ENCODE assay signal across 8 cellular contexts in the genomic region with DNA sequence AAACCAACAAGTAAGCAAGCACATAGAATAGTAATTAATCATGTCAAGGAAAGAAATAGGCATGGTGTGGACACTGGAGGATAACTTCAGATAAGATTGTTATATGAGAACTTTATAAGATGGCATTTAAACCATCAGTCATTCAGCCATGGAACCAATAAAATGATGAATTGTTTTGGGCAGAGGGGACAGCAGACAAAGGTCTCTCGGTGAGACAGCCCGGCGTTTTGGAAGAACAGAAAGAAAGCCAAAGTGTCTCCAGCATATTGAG. TPM values are rescaled to one million over a fixed set of nuclear protein-coding genes. Genes with fewer than 3 reads are reported as not detected.
DNase-seq lines count a peak whose midpoint lies in the region; ATAC-seq and TF ChIP-seq lines count a peak whose summit lies in the region.

No MANE protein-coding gene starts in this region.

- CTCF ChIA-PET in activated CD4-positive, alpha-beta memory T cell treated with anti-CD3 and anti-CD28 coated beads, Interleukin-2, amount 10 ng/mL, durations not matched to agents 7 days and 5 days (lab: Charles Lee) = interaction anchor here (1.0 to 4.1 kb wide), 10 partner anchors 14 to 252 kb away, joined by 3 to 27 read pairs (median 10); partner anchors contain the start of genes HERC5 and HERC6

- H3K4me1 Mint-ChIP-seq in activated CD4-positive, alpha-beta memory T cell treated with anti-CD3 and anti-CD28 coated beads, Interleukin-2, amount 10 ng/mL, durations not matched to agents 7 days and 5 days = peaks cover 46% of the 10 kb centered on the region

- TF ChIP-seq CTCF in HFF-Myc (IDR thresholded peaks at IDR 0.05; ENCODE audit: low read depth, low read length, missing control alignments) (no peak), spleen (IDR thresholded peaks at IDR 0.05 in 8 of 11, conservative IDR thresholded peaks at IDR 0.05 in 3 of 11) (no peak)

- WGBS in spleen, 5 donors = 29 to 47% (median 40%) methylated on average over 3 of the region's 3 CpGs

- peak overlapping the region; percentile 44 to 100 (median 98) for H3K27ac ChIP-seq in spleen

- POLR2A ChIA-PET in activated CD4-positive, alpha-beta memory T cell treated with anti-CD3 and anti-CD28 coated beads, Interleukin-2, amount 10 ng/mL, durations not matched to agents 7 days and 5 days (lab: Charles Lee) = interaction anchor here (0.9 to 6.4 kb wide), 24 partner anchors 9 to 1065 kb away, joined by 3 to 113 read pairs (median 9); partner anchors contain the start of genes HERC3, HERC5, HERC6 and PYURF

- peaks cover 1% of the 10 kb centered on the region for H3K27me3 Mint-ChIP-seq in activated CD4-positive, alpha-beta memory T cell treated with anti-CD3 and anti-CD28 coated beads, Interleukin-2, amount 10 ng/mL, durations not matched to agents 7 days and 5 days

- peaks cover 4% of the 10 kb centered on the region for H3K4me1 ChIP-seq in iPS-15b (ENCODE audit: control insufficient read depth, insufficient read depth, low read length)
- H3K4me1 ChIP-seq in spleen = peaks cover 9 to 48% (median 37%) of the 10 kb centered on the region in 6 donors

- peak overlapping the region; percentile 96 for H3K4me3 Mint-ChIP-seq in activated CD4-positive, alpha-beta memory T cell treated with anti-CD3 and anti-CD28 coated beads, Interleukin-2, amount 10 ng/mL, durations not matched to agents 7 days and 5 days

- peak overlapping the region; percentile 71 for H3K4me3 ChIP-seq in HFF-Myc (replicated peaks; ENCODE audit: low read depth, low read length)
- H3K4me3 ChIP-seq in iPS-15b (ENCODE audit: low read depth, low read length) = peak overlapping the region; percentile 76
- peak overlapping the region in 7 of 8 donors; percentile 53 to 85 (median 60) for H3K4me3 ChIP-seq in spleen

- peaks cover 36% of the 10 kb centered on the region for H3K36me3 Mint-ChIP-seq in activated CD4-positive, alpha-beta memory T cell treated with anti-CD3 and anti-CD28 coated beads, Interleukin-2, amount 10 ng/mL, durations not matched to agents 7 days and 5 days (ENCODE audit: low read depth)

- H3K9me3 ChIP-seq in iPS-15b (ENCODE audit: control insufficient read depth, insufficient read depth, low read length) = no peaks in the 10 kb centered on the region
- no peaks in the 10 kb centered on the region for H3K9me3 ChIP-seq in spleen

- H3K27me3 ChIP-seq in iPS-15b (ENCODE audit: control insufficient read depth, insufficient read depth, low read length) (peaks cover 20% of the 10 kb centered on the region), spleen (replicated peaks in 1 of 7) (no peaks in the 10 kb centered on the region)

- ATAC-seq in HG02759 (IDR thresholded peaks at IDR 0.05; ENCODE audit: unreplicated experiment) (no peak), GM19035 (IDR thresholded peaks at IDR 0.05; ENCODE audit: unreplicated experiment) (no peak)

- TF ChIP-seq POLR2A in spleen (IDR thresholded peaks at IDR 0.05) = no peak

- DNase-seq in HFF-Myc (ENCODE audit: extremely low read depth, low read depth) = no peak
- DNase-seq in activated CD4-positive, alpha-beta memory T cell treated with anti-CD3 and anti-CD28 coated beads, Interleukin-2, amount 10 ng/mL, durations not matched to agents 7 days and 5 days = no peak
- no peak for DNase-seq in spleen
- no peak for DNase-seq in DMS79 (lab: John Stamatoyannopoulos, UW)
- no peak for DNase-seq in NCI-H2081 (lab: John Stamatoyannopoulos, UW)

- intact Hi-C loops in spleen (cut with DNase I; ENCODE audit: low total_unique reads) = loop anchor here (10.0 kb wide), 2 partner anchors 90 to 190 kb away; partner anchors contain the start of gene HERC6

- H3K27ac Mint-ChIP-seq in activated CD4-positive, alpha-beta memory T cell treated with anti-CD3 and anti-CD28 coated beads, Interleukin-2, amount 10 ng/mL, durations not matched to agents 7 days and 5 days = peak overlapping the region; percentile 100

- H3K9me3 Mint-ChIP-seq in activated CD4-positive, alpha-beta memory T cell treated with anti-CD3 and anti-CD28 coated beads, Interleukin-2, amount 10 ng/mL, durations not matched to agents 7 days and 5 days = peaks cover 1% of the 10 kb centered on the region

- H3K9ac ChIP-seq in iPS-15b (ENCODE audit: low read depth, low read length) = no peak overlapping the region

- H3K36me3 ChIP-seq in iPS-15b (ENCODE audit: control insufficient read depth, insufficient read depth, low read length) = no peaks in the 10 kb centered on the region
- no peaks in the 10 kb centered on the region for H3K36me3 ChIP-seq in spleen

RNA-seq across cellular contexts. Expression of gene PPM1K, which starts 0.8 kb away (rescaled TPM):
- 100 to 1,000 TPM in 1 of 2 experiments, 10 to 100 TPM in 1; 96.9 to 101 TPM for total RNA-seq in activated CD4-positive, alpha-beta memory T cell treated with anti-CD3 and anti-CD28 coated beads, Interleukin-2, amount 10 ng/mL, durations not matched to agents 7 days and 5 days
- total RNA-seq in spleen = 10 to 100 TPM; 41.4 to 73.5 (median 48.7) TPM
- polyA plus RNA-seq in spleen = 10 to 100 TPM; 13.4 to 18.3 (median 14.2) TPM
